Comparison of ENCODE assay signal across 1 cellular context in genomic region chr1:20100632-20101355, GRCh38.
TF ChIP-seq lines count a peak whose summit lies in the region.

No MANE protein-coding gene starts in this region.

TF ChIP-seq in SK-N-SH, 30 proteins besides CTCF, POLR2A, EP300 and RAD21 (continued from another document):
- TF ChIP-seq PBX3 (IDR thresholded peaks at IDR 0.05) (no peak), SMC3 (IDR thresholded peaks at IDR 0.05; ENCODE audit: low read depth, low read length) (peak; percentile 70)
